1 cellular context compared by ENCODE assay signal in the genomic region with DNA sequence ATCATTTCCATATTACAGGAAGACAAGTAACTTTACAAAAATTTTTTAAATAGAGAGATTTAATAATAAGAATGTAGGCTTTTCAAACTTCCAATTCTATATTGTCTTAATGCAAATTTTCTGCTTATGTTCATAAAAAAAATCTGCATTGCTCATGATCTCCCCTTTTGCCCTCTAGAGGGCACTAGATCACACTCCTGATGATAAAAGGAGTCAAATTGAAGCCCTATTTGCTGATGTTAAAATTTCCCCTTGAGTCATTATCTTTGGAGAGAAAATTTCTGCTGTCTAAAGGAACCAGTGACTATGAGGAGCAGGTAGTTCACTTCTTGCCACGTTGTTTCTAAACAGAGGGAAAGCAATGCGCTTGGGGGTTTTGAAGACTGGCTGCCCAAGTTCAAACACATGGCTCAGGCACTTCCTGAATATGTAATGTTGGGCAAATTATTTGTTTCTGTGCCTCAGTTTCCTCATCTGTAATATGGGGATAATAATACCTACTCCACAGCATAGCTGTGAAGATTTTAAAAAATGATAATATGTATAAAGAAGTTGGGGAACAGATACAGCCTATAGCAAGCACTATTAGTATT.
TF ChIP-seq lines count a peak whose summit lies in the region.

No MANE protein-coding gene starts in this region.

TF ChIP-seq in HCT116, 20 proteins besides CTCF, POLR2A, EP300 and RAD21 (continued from another document):
- TF ChIP-seq ELF1 (IDR thresholded peaks at IDR 0.05; ENCODE audit: borderline replicate concordance, low read depth) = no peak
